14 cellular contexts compared by ENCODE assay signal in genomic region chr1:164591858-164592257, GRCh38. TPM values are rescaled to one million over a fixed set of nuclear protein-coding genes. Genes with fewer than 3 reads are reported as not detected.
DNase-seq lines count a peak whose midpoint lies in the region; ATAC-seq and TF ChIP-seq lines count a peak whose summit lies in the region.
"Had no signal": no experiment of that assay in that cellular context is flagged by ENCODE, and none has a peak within 500 bp of the region (broad histone marks: within the 10 kb centered on the region; RNA-seq: fewer than 3 reads in every experiment).

No MANE protein-coding gene starts in this region.

- no peak overlapping the region for H3K4ac ChIP-seq in neuronal stem cell (ENCODE audit: low read length)

- no peak overlapping the region for H2BK12ac ChIP-seq in neuronal stem cell (ENCODE audit: low read length)

- H3K9ac ChIP-seq in endodermal cell (ENCODE audit: extremely low read depth, low read length, poor library complexity, severe bottlenecking) (no peak overlapping the region), neuronal stem cell (ENCODE audit: low read depth, low read length, poor library complexity) (no peak overlapping the region)

- H3K9me3 ChIP-seq in endodermal cell (ENCODE audit: control insufficient read depth, low read length) (no peaks in the 10 kb centered on the region), neuronal stem cell (replicated peaks in 1 of 2; ENCODE audit: control insufficient read depth in 2 of 2, insufficient read depth in 1 of 2, low read depth in 1 of 2, low read length in 2 of 2) (no peaks in the 10 kb centered on the region)
- H3K9me3 ChIP-seq: stomach had no signal

- no peak overlapping the region for H3K23ac ChIP-seq in neuronal stem cell (ENCODE audit: low read depth, low read length, poor library complexity)

- TF ChIP-seq CTCF in AG10803 (conservative IDR thresholded peaks at IDR 0.05; ENCODE audit: low read length), result no peak
- TF ChIP-seq CTCF in endodermal cell (conservative IDR thresholded peaks at IDR 0.05), result no peak

- no peaks in the 10 kb centered on the region for H3K27me3 ChIP-seq in endodermal cell (ENCODE audit: control insufficient read depth, insufficient read depth, low read length, poor library complexity, severe bottlenecking)
- no peaks in the 10 kb centered on the region for H3K27me3 ChIP-seq in neuronal stem cell (ENCODE audit: control insufficient read depth in 3 of 3, insufficient read depth in 3 of 3, low read depth in 1 of 3, low read length in 3 of 3)
- H3K27me3 ChIP-seq: stomach had no signal

- no peak overlapping the region for H2BK120ac ChIP-seq in neuronal stem cell (ENCODE audit: low read depth, low read length)

- peak overlapping the region; percentile 81 for H3K27ac Mint-ChIP-seq in endodermal cell

- H2AFZ ChIP-seq in neuronal stem cell (ENCODE audit: low read length), result no peak overlapping the region

- H3K4me1 Mint-ChIP-seq in endodermal cell, result peaks cover 63% of the 10 kb centered on the region

- H3K4me3 ChIP-seq in AG10803 (ENCODE audit: low read length), result no peak overlapping the region
- no peak overlapping the region for H3K4me3 ChIP-seq in endodermal cell (ENCODE audit: low read length)
- H3K4me3 ChIP-seq in neuronal stem cell (ENCODE audit: low read length in 2 of 2), result no peak overlapping the region
- H3K4me3 ChIP-seq: K562, stomach had no signal

- H2BK5ac ChIP-seq in neuronal stem cell (ENCODE audit: low read length), result no peak overlapping the region

- peaks cover 3% of the 10 kb centered on the region for H3K79me1 ChIP-seq in neuronal stem cell (ENCODE audit: low read depth, low read length)

- peak; percentile 66 for DNase-seq in AG10803 (ENCODE audit: low read depth)
- peak; percentile 62 for DNase-seq in NCI-H1048 (lab: John Stamatoyannopoulos, UW)
- DNase-seq in endodermal cell, result peak; percentile 55
- no peak for DNase-seq in neuronal stem cell (ENCODE audit: low spot score)
- no peak for DNase-seq in OCI-M1 (lab: John Stamatoyannopoulos, UW)
- no peak for DNase-seq in NCI-H1694 (lab: John Stamatoyannopoulos, UW)
- no peak for DNase-seq in NCI-H146 treated with DMSO at 0.1 percent for 48 hours (lab: John Stamatoyannopoulos, UW; ENCODE audit: unreplicated experiment)
- DNase-seq: anterior cingulate cortex; occipital lobe; stimulated activated CD4-positive, alpha-beta T cell treated with anti-CD3 and anti-CD28 coated beads, Interleukin-2, amount 100 ng/mL, for 48 hours; stomach; WERI-Rb-1 had no signal

- peaks cover 32% of the 10 kb centered on the region for H3K4me1 ChIP-seq in endodermal cell (ENCODE audit: control insufficient read depth, insufficient read depth, low read length)
- peaks cover 36 to 41% of the 10 kb centered on the region in 2 donors for H3K4me1 ChIP-seq in neuronal stem cell (ENCODE audit: control insufficient read depth in 2 of 2, insufficient read depth in 1 of 2, low read depth in 1 of 2, low read length in 2 of 2)

- H3K27ac ChIP-seq in endodermal cell (ENCODE audit: low read depth, low read length), result peak overlapping the region; percentile 94
- peak overlapping the region; percentile 45 for H3K27ac ChIP-seq in neuronal stem cell (replicated peaks; ENCODE audit: low read length)
- H3K27ac ChIP-seq: WERI-Rb-1 had no signal

- no peak overlapping the region for H3K4me2 ChIP-seq in neuronal stem cell (ENCODE audit: insufficient read depth, low read length, poor library complexity, severe bottlenecking)

- no peak overlapping the region for H2BK15ac ChIP-seq in neuronal stem cell (ENCODE audit: low read length)

- no peak for ATAC-seq in HG03095 (IDR thresholded peaks at IDR 0.05; ENCODE audit: unreplicated experiment)
- ATAC-seq: K562 had no signal

- peaks cover 4% of the 10 kb centered on the region for H3K36me3 Mint-ChIP-seq in endodermal cell (ENCODE audit: low read depth)

- H4K91ac ChIP-seq in neuronal stem cell (ENCODE audit: low read depth, low read length, poor library complexity), result no peak overlapping the region

- peak overlapping the region; percentile 54 for H3K4me3 Mint-ChIP-seq in endodermal cell

- no peaks in the 10 kb centered on the region for H3K9me3 Mint-ChIP-seq in endodermal cell

- H3K36me3 ChIP-seq in endodermal cell (ENCODE audit: control insufficient read depth, insufficient read depth, low read length) (peaks cover under 1% of the 10 kb centered on the region), neuronal stem cell (replicated peaks in 1 of 2; ENCODE audit: control insufficient read depth in 2 of 2, insufficient read depth in 2 of 2, low read length in 2 of 2) (peaks cover 0 to 16% of the 10 kb centered on the region in 2 donors)
- H3K36me3 ChIP-seq: WERI-Rb-1 had no signal

- 48% methylated on average over 1 of the region's 1 CpG; no CpG with 5 or more reads in 1 of the 2 experiments for WGBS in endodermal cell (ENCODE audit: insufficient coverage in 1 of 2, insufficient read length in 1 of 2), 2 experiments
- no CpG with 5 or more reads among the region's 1 CpG for WGBS in neuronal stem cell (ENCODE audit: extremely low coverage in 2 of 2, insufficient read length in 2 of 2, insufficient replicate concordance in 1 of 2), 2 donors

- H3K27me3 Mint-ChIP-seq in endodermal cell (ENCODE audit: insufficient read depth), result no peaks in the 10 kb centered on the region

- H2AK5ac ChIP-seq in neuronal stem cell (ENCODE audit: low read depth, low read length), result no peak overlapping the region

- no peak overlapping the region for H3K14ac ChIP-seq in neuronal stem cell (ENCODE audit: low read length)

- no peak overlapping the region for H3K18ac ChIP-seq in neuronal stem cell (ENCODE audit: low read length)

- H4K8ac ChIP-seq in neuronal stem cell (ENCODE audit: low read depth, low read length), result no peak overlapping the region

RNA-seq across cellular contexts. Expression of gene PBX1, which starts 32.9 kb away (rescaled TPM):
- total RNA-seq in endodermal cell, result 10 to 100 TPM; 59.9 to 79.2 TPM
- polyA plus RNA-seq in endodermal cell (2013, experiment 1 of 2), result 99.5 TPM
- 96.0 TPM for polyA plus RNA-seq in endodermal cell (2013, experiment 2 of 2)
- polyA plus RNA-seq in neuronal stem cell (2013, experiment 1 of 2), result 53.3 TPM
- 55.6 TPM for polyA plus RNA-seq in neuronal stem cell (2013, experiment 2 of 2)

Comparison
In these comparisons a context has a peak if more than half of its experiments do, and no peak if none do; other contexts are left out.
1. DNase-seq: peak in AG10803 (single experiment), NCI-H1048 (single experiment) and endodermal cell (single experiment); none in neuronal stem cell (single experiment), OCI-M1 (single experiment), NCI-H1694 (single experiment) and NCI-H146 treated with DMSO at 0.1 percent for 48 hours (single experiment).